Comparison of ENCODE assay signal across 2 cellular contexts in the genomic region with DNA sequence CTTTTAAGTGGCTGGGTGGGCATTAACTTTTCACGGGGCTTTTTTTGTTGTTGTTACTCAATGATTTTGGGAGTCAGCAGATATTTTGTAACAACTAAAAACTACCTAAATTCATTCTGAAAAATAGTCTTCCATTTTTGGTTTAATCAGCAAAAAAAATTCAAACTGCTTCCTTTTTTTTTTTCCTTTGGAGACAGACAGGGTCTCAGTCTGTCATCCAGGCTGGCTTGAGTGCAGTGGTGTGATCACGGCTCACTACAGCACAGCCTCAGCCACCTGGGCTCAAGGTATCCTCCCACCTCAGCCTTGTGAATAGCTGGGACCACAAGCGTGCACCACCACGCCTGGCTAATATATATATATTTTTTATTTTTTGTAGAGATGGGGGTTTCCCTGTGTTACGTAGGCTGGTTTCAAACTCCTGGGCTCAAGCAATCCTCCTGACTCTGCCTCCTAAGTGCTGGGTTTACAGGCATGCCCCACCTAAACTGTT.
TF ChIP-seq lines count a peak whose summit lies in the region.

No MANE protein-coding gene starts in this region.

TF ChIP-seq in A549, 52 proteins besides CTCF, POLR2A, EP300 and RAD21:
- TF ChIP-seq, protein P1, sequence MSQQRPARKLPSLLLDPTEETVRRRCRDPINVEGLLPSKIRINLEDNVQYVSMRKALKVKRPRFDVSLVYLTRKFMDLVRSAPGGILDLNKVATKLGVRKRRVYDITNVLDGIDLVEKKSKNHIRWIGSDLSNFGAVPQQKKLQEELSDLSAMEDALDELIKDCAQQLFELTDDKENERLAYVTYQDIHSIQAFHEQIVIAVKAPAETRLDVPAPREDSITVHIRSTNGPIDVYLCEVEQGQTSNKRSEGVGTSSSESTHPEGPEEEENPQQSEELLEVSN (IDR thresholded peaks at IDR 0.05; ENCODE audit: borderline replicate concordance, low read depth) = no peak
- TF ChIP-seq MAFK (IDR thresholded peaks at IDR 0.05; ENCODE audit: partially characterized antibody) = peak; percentile 83

TF ChIP-seq in K562, 482 proteins besides CTCF, POLR2A, EP300 and RAD21:
- no peak for TF ChIP-seq BCL6 (CRISPR knock-in tag; IDR thresholded peaks at IDR 0.05)
- peak; percentile 53; the same call in 1 of the 2 replicates for TF ChIP-seq MAFF (IDR thresholded peaks at IDR 0.05; ENCODE audit: low read length)
- no peak for TF ChIP-seq NR4A1 (CRISPR knock-in tag; IDR thresholded peaks at IDR 0.05)
- TF ChIP-seq NR4A1 (tag; IDR thresholded peaks at IDR 0.05) = no peak
- TF ChIP-seq ZNF316 (IDR thresholded peaks at IDR 0.05) = peak; percentile 90
- peak; percentile 75; the same call in 1 of the 2 replicates for TF ChIP-seq C11orf30 (IDR thresholded peaks at IDR 0.05; ENCODE audit: low read depth)
- no peak for TF ChIP-seq MEF2A (IDR thresholded peaks at IDR 0.05; ENCODE audit: control insufficient read depth, low read depth, low read length)
- peak; percentile 70 for TF ChIP-seq MAFG (tag; conservative IDR thresholded peaks at IDR 0.05)
